1 cellular context compared by ENCODE assay signal in genomic region chr18:77249583-77250500, GRCh38.
A peak's percentile ranks its signal among the peaks of the same experiment; 100 is the strongest.
TF ChIP-seq lines count a peak whose summit lies in the region.

Gene GALR1 (plus strand): TSS chr18:77249848. CDS start chr18:77250549, 701 bp downstream.

TF ChIP-seq in H1, 55 proteins besides CTCF, POLR2A, EP300 and RAD21 (continued from another document):
- TF ChIP-seq ATF2 (IDR thresholded peaks at IDR 0.05; ENCODE audit: low read length) (no peak), SUZ12 (IDR thresholded peaks at IDR 0.05; ENCODE audit: low read length) (peak; percentile 70; the same call in 1 of the 2 replicates), CEBPB (IDR thresholded peaks at IDR 0.05; ENCODE audit: low read depth, low read length) (no peak), BRCA1 (IDR thresholded peaks at IDR 0.05; ENCODE audit: low read depth, low read length) (no peak), KDM4A (IDR thresholded peaks at IDR 0.05; ENCODE audit: low read depth, low read length, severe bottlenecking) (peak; percentile 78), POLR2AphosphoS5 (IDR thresholded peaks at IDR 0.05; ENCODE audit: low read depth, low read length) (no peak), SAP30 (IDR thresholded peaks at IDR 0.05; ENCODE audit: insufficient read depth, insufficient replicate concordance, low read length) (no peak), ASH2L (IDR thresholded peaks at IDR 0.05; ENCODE audit: low read length) (no peak), RBBP5 (IDR thresholded peaks at IDR 0.05; ENCODE audit: borderline replicate concordance, low read depth, low read length) (0 out of 2 replicates have a peak, but pooled peaks have one; percentile 13), SP2 (IDR thresholded peaks at IDR 0.05; ENCODE audit: low read length) (no peak), TAF1 (IDR thresholded peaks at IDR 0.05; ENCODE audit: low read depth, low read length) (no peak), NRF1 (IDR thresholded peaks at IDR 0.05; ENCODE audit: low read depth, low read length) (no peak), RXRA (IDR thresholded peaks at IDR 0.05; ENCODE audit: insufficient read depth, low read depth, low read length) (no peak), RNF2 (IDR thresholded peaks at IDR 0.05; ENCODE audit: borderline replicate concordance, low read depth, low read length, missing control alignments, poor library complexity, severe bottlenecking) (peak; percentile 45), HDAC2 (IDR thresholded peaks at IDR 0.05; ENCODE audit: borderline replicate concordance in 1 of 2, low read depth in 2 of 2, low read length in 2 of 2) (no peak), CTBP2 (IDR thresholded peaks at IDR 0.05; ENCODE audit: borderline replicate concordance, insufficient read depth, insufficient read length, low read length) (peak; percentile 32), KDM5A (IDR thresholded peaks at IDR 0.05; ENCODE audit: low read length) (no peak), YY1 (IDR thresholded peaks at IDR 0.05; ENCODE audit: low read depth, low read length) (no peak), ZNF274 (IDR thresholded peaks at IDR 0.05; ENCODE audit: borderline replicate concordance, extremely low read depth, low read length) (no peak), JUN (IDR thresholded peaks at IDR 0.05; ENCODE audit: low read depth, low read length) (no peak), GABPA (IDR thresholded peaks at IDR 0.05; ENCODE audit: borderline replicate concordance, insufficient read depth, low read length) (no peak), HDAC6 (IDR thresholded peaks at IDR 0.05; ENCODE audit: low read depth, low read length) (no peak), EGR1 (IDR thresholded peaks at IDR 0.05; ENCODE audit: borderline replicate concordance, low read depth, low read length) (no peak), MAFK (IDR thresholded peaks at IDR 0.05; ENCODE audit: low read depth, low read length) (no peak), RFX5 (IDR thresholded peaks at IDR 0.05; ENCODE audit: borderline replicate concordance, low read depth, low read length) (no peak), KDM1A (IDR thresholded peaks at IDR 0.05; ENCODE audit: borderline replicate concordance, low read length) (no peak), SIX5 (IDR thresholded peaks at IDR 0.05; ENCODE audit: low read depth, low read length) (no peak), CHD1 (IDR thresholded peaks at IDR 0.05; ENCODE audit: low read depth, low read length) (no peak), CHD7 (IDR thresholded peaks at IDR 0.05; ENCODE audit: insufficient replicate concordance, low read length) (no peak), EZH2 (IDR thresholded peaks at IDR 0.05; ENCODE audit: low read depth, low read length, severe bottlenecking) (peak; percentile 76), TEAD4 (IDR thresholded peaks at IDR 0.05; ENCODE audit: low read depth, low read length) (no peak), SRF (IDR thresholded peaks at IDR 0.05; ENCODE audit: low read depth, low read length) (no peak), CREB1 (IDR thresholded peaks at IDR 0.05) (no peak), MAX (IDR thresholded peaks at IDR 0.05) (peak; percentile 25; the same call in 1 of the 2 replicates), TCF12 (IDR thresholded peaks at IDR 0.05; ENCODE audit: low read depth, low read length) (no peak), TBP (IDR thresholded peaks at IDR 0.05; ENCODE audit: low read depth, low read length) (no peak), POU5F1 (IDR thresholded peaks at IDR 0.05; ENCODE audit: low read depth, low read length) (no peak), SP1 (IDR thresholded peaks at IDR 0.05; ENCODE audit: low read depth, low read length) (no peak), E2F6 (IDR thresholded peaks at IDR 0.05) (peak; percentile 25; the same call in 1 of the 2 replicates), JUND (IDR thresholded peaks at IDR 0.05; ENCODE audit: low read length) (no peak), ATF3 (IDR thresholded peaks at IDR 0.05; ENCODE audit: insufficient read depth, low read depth, low read length) (no peak), BCL11A (IDR thresholded peaks at IDR 0.05; ENCODE audit: low read depth in 2 of 2, low read length in 2 of 2) (no peak), SIN3A (conservative IDR thresholded peaks at IDR 0.05 in 1 of 2, IDR thresholded peaks at IDR 0.05 in 1 of 2; ENCODE audit: low read depth in 1 of 2, low read length in 2 of 2) (no peak), PHF8 (conservative IDR thresholded peaks at IDR 0.05; ENCODE audit: low read depth, low read length) (no peak; the same call in 1 of the 2 replicates), BACH1 (IDR thresholded peaks at IDR 0.05; ENCODE audit: low read length) (no peak)
